8 cellular contexts compared by ENCODE assay signal in the genomic region with DNA sequence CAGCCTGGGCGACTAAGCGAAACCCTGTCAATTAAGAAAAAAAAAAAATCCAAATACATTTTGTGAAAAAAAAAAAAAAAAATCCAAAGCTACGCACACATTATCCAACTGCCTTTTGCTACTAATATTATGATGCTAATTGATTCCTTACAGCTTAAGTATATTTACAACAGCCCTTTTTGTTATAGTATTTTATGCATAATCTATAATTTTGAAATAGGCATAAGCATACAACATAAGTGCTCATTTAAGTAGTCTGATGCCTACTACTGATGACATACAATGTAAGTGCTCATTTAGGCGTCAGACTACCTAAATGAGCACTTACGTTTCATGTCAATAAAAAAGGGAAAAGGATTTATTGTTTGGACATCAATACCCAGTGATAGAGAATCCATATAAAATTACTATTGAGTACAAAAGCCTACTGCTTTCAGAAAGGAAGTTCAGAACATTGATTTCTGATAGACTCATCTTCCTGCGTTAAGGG. TPM values are rescaled to one million over a fixed set of nuclear protein-coding genes. Genes with fewer than 3 reads are reported as not detected.
DNase-seq lines count a peak whose midpoint lies in the region; ATAC-seq and TF ChIP-seq lines count a peak whose summit lies in the region.

No MANE protein-coding gene starts in this region.

- H3K9me3 Mint-ChIP-seq in activated CD8-positive, alpha-beta T cell treated with anti-CD3 and anti-CD28 coated beads for 36 hours: no peaks in the 10 kb centered on the region
- no peaks in the 10 kb centered on the region for H3K9me3 Mint-ChIP-seq in immature natural killer cell
- H3K9me3 Mint-ChIP-seq in stimulated activated memory B cell treated with anti-CD40 and anti-IgM and Interleukin-4, amounts not matched to agents 10 μg/mL and 1 μg/mL and 100 μg/mL, for 72 hours: no peaks in the 10 kb centered on the region

- ATAC-seq in activated CD8-positive, alpha-beta T cell treated with anti-CD3 and anti-CD28 coated beads for 36 hours: no peak
- ATAC-seq in stimulated activated memory B cell treated with anti-CD40 and anti-IgM and Interleukin-4, amounts not matched to agents 10 μg/mL and 1 μg/mL and 100 μg/mL, for 72 hours: no peak
- ATAC-seq in GM21723 (IDR thresholded peaks at IDR 0.05; ENCODE audit: unreplicated experiment) (no peak), GM18868 (IDR thresholded peaks at IDR 0.05; ENCODE audit: unreplicated experiment) (no peak), GM18907 (IDR thresholded peaks at IDR 0.05; ENCODE audit: unreplicated experiment) (no peak)

- peaks cover 52% of the 10 kb centered on the region for H3K4me1 Mint-ChIP-seq in activated CD8-positive, alpha-beta T cell treated with anti-CD3 and anti-CD28 coated beads for 36 hours (ENCODE audit: low read depth)
- peaks cover 82 to 86% of the 10 kb centered on the region in 2 donors for H3K4me1 Mint-ChIP-seq in immature natural killer cell
- peaks cover 52% of the 10 kb centered on the region for H3K4me1 Mint-ChIP-seq in stimulated activated memory B cell treated with anti-CD40 and anti-IgM and Interleukin-4, amounts not matched to agents 10 μg/mL and 1 μg/mL and 100 μg/mL, for 72 hours

- POLR2A ChIA-PET in activated CD8-positive, alpha-beta T cell treated with anti-CD3 and anti-CD28 coated beads for 36 hours (lab: Charles Lee): interaction anchor here (0.6 to 2.2 kb wide), 8 partner anchors 9 to 306 kb away, joined by 3 to 14 read pairs (median 8); no protein-coding TSS in a partner anchor

- no peak overlapping the region for H3K4me3 ChIP-seq in HL-60 (replicated peaks; ENCODE audit: insufficient read depth, low read length)

- peak overlapping the region; percentile 50 for H3K27ac ChIP-seq in HL-60 (replicated peaks)

- intact Hi-C loops in activated CD8-positive, alpha-beta T cell treated with anti-CD3 and anti-CD28 coated beads for 36 hours (cut with micrococcal nuclease): loop anchor here (5.0 kb wide), 1 partner anchor 57 kb away; a partner anchor contains a TSS

- H3K27me3 Mint-ChIP-seq in activated CD8-positive, alpha-beta T cell treated with anti-CD3 and anti-CD28 coated beads for 36 hours: no peaks in the 10 kb centered on the region
- H3K27me3 Mint-ChIP-seq in immature natural killer cell (ENCODE audit: low read depth in 3 of 3): peaks cover 9 to 26% (median 20%) of the 10 kb centered on the region in 3 donors
- no peaks in the 10 kb centered on the region for H3K27me3 Mint-ChIP-seq in stimulated activated memory B cell treated with anti-CD40 and anti-IgM and Interleukin-4, amounts not matched to agents 10 μg/mL and 1 μg/mL and 100 μg/mL, for 72 hours

- H3K27me3 ChIP-seq in HL-60 (ENCODE audit: insufficient read depth, poor library complexity, severe bottlenecking): no peaks in the 10 kb centered on the region

- TF ChIP-seq CTCF in HL-60 (IDR thresholded peaks at IDR 0.05; ENCODE audit: insufficient read depth, low read length): no peak
- TF ChIP-seq CTCF in activated CD8-positive, alpha-beta T cell treated with anti-CD3 and anti-CD28 coated beads for 36 hours (IDR thresholded peaks at IDR 0.05): no peak

- CTCF ChIA-PET in activated CD8-positive, alpha-beta T cell treated with anti-CD3 and anti-CD28 coated beads for 36 hours (lab: Charles Lee): interaction anchor here (1.1 to 2.8 kb wide), 5 partner anchors 10 to 57 kb away, joined by 3 to 13 read pairs (median 4); no protein-coding TSS in a partner anchor

- peak overlapping the region; percentile 90 for H3K27ac Mint-ChIP-seq in activated CD8-positive, alpha-beta T cell treated with anti-CD3 and anti-CD28 coated beads for 36 hours
- peak overlapping the region; percentile 91 to 100 (median 96) for H3K27ac Mint-ChIP-seq in immature natural killer cell
- peak overlapping the region; percentile 83 for H3K27ac Mint-ChIP-seq in stimulated activated memory B cell treated with anti-CD40 and anti-IgM and Interleukin-4, amounts not matched to agents 10 μg/mL and 1 μg/mL and 100 μg/mL, for 72 hours

- H3K36me3 Mint-ChIP-seq in activated CD8-positive, alpha-beta T cell treated with anti-CD3 and anti-CD28 coated beads for 36 hours (ENCODE audit: low read depth): peaks cover 20% of the 10 kb centered on the region
- no peaks in the 10 kb centered on the region for H3K36me3 Mint-ChIP-seq in immature natural killer cell
- H3K36me3 Mint-ChIP-seq in stimulated activated memory B cell treated with anti-CD40 and anti-IgM and Interleukin-4, amounts not matched to agents 10 μg/mL and 1 μg/mL and 100 μg/mL, for 72 hours: peaks cover 11% of the 10 kb centered on the region

- DNase-seq in HL-60 (ENCODE audit: low read depth in 1 of 2, low spot score in 1 of 2) (no peak), immature natural killer cell (no peak), NCI-H82 treated with DMSO at 0.1 percent for 48 hours (lab: John Stamatoyannopoulos, UW; ENCODE audit: unreplicated experiment) (no peak)
- DNase-seq in activated CD8-positive, alpha-beta T cell treated with anti-CD3 and anti-CD28 coated beads for 36 hours: no peak

- H3K4me3 Mint-ChIP-seq in activated CD8-positive, alpha-beta T cell treated with anti-CD3 and anti-CD28 coated beads for 36 hours: peak overlapping the region; percentile 95
- H3K4me3 Mint-ChIP-seq in immature natural killer cell: peak overlapping the region; percentile 83 to 98 (median 91)
- peak overlapping the region; percentile 87 for H3K4me3 Mint-ChIP-seq in stimulated activated memory B cell treated with anti-CD40 and anti-IgM and Interleukin-4, amounts not matched to agents 10 μg/mL and 1 μg/mL and 100 μg/mL, for 72 hours

RNA-seq across cellular contexts. Expression of a gene that starts 0.8 kb away (rescaled TPM):
- total RNA-seq in activated CD8-positive, alpha-beta T cell treated with anti-CD3 and anti-CD28 coated beads for 36 hours: 10 to 100 TPM; 48.7 to 53.2 TPM
- polyA plus RNA-seq in immature natural killer cell: 10 to 100 TPM; 45.5 to 79.9 (median 50.9) TPM

RNA-seq across cellular contexts. Expression of a gene that starts 56.6 kb away (rescaled TPM):
- total RNA-seq in activated CD8-positive, alpha-beta T cell treated with anti-CD3 and anti-CD28 coated beads for 36 hours: 10 to 100 TPM; 56.7 to 59.7 TPM
- 10 to 100 TPM; 37.0 to 56.9 (median 39.3) TPM for polyA plus RNA-seq in immature natural killer cell
